Comparison of ENCODE assay signal across 1 cellular context in the genomic region with DNA sequence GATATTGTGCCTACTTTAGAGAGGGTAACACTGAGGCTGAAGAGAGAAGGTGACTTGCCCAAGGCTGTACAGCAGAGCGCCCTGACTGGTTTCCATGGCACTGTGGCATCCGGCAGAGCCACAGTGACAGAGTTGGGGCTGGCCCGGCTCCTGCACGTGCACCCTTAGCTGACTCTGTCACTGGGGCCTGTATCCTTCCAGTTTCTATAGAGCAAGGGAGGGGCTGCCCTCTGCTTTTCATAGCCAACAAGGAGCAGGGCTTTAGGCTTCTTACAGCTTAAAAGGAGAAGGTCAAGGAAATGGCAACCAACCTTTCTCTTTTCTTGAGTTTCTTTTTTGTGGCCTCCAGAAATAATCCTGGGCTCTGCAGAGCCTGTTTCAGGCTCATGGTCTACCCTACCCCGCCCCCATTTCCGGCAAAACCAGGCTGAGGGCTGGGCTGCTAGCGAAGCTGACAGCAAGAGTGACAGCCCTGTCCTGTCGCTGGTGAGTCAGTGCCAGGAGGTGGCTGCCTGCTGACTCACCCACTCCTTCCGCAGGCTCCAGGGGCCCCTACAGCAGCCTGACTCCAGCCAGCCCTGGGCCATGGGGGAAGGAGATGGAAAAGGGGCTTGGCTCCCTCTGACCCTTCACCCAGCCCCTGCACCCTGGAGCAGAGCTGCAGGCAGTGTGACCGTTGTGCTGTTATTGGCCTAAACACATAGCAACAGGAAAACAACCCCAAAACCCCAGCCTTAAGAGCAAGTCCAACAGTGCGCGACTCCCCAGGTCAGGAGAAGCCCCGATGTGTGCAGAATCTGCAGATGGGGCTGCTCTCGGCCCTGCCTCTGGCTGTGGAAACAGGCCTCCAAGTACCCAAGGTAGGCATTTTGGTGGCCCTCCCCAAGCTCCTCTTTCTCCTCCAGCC.
TF ChIP-seq lines count a peak whose summit lies in the region.

No MANE protein-coding gene starts in this region.

TF ChIP-seq in GM12878, 131 proteins besides CTCF, POLR2A, EP300 and RAD21 (continued from another document):
- TF ChIP-seq SP1 (IDR thresholded peaks at IDR 0.05; ENCODE audit: low read depth, low read length) (peak; percentile 79), HDGF (IDR thresholded peaks at IDR 0.05) (peak; percentile 92), ZNF207 (IDR thresholded peaks at IDR 0.05; ENCODE audit: borderline replicate concordance) (no peak; the same call in 1 of the 2 replicates), MEF2A (IDR thresholded peaks at IDR 0.05; ENCODE audit: insufficient read depth, low read depth, low read length) (0 out of 2 replicates have a peak, but pooled peaks have one; percentile 38), NBN (IDR thresholded peaks at IDR 0.05) (peak; percentile 90), RELB (IDR thresholded peaks at IDR 0.05; ENCODE audit: low read depth) (peak; percentile 69), ETV6 (conservative IDR thresholded peaks at IDR 0.05 in 1 of 2, IDR thresholded peaks at IDR 0.05 in 1 of 2; ENCODE audit: borderline replicate concordance in 1 of 2, low read depth in 1 of 2) (peak in 1 of 2 experiments; percentile 61; a peak in 2 of 4 replicates), PRDM15 (CRISPR knock-in tag; IDR thresholded peaks at IDR 0.05) (no peak), ZBED1 (IDR thresholded peaks at IDR 0.05; ENCODE audit: borderline replicate concordance) (peak; percentile 70; the same call in 1 of the 2 replicates), KLF5 (IDR thresholded peaks at IDR 0.05; ENCODE audit: partially characterized antibody) (no peak), TCF12 (IDR thresholded peaks at IDR 0.05; ENCODE audit: low read depth, low read length) (peak; percentile 84), SRF (IDR thresholded peaks at IDR 0.05; ENCODE audit: low read depth in 2 of 2, low read length in 2 of 2) (0 out of 4 replicates have a peak, but pooled peaks of 1 of the 2 experiments have one; percentile 16), IRF5 (IDR thresholded peaks at IDR 0.05; ENCODE audit: borderline replicate concordance) (no peak), TAF1 (IDR thresholded peaks at IDR 0.05; ENCODE audit: borderline replicate concordance, low read depth, low read length) (peak; percentile 71; the same call in 1 of the 2 replicates), CEBPB (IDR thresholded peaks at IDR 0.05; ENCODE audit: borderline replicate concordance in 1 of 2, low read depth in 2 of 2, low read length in 2 of 2) (no peak), ATF2 (IDR thresholded peaks at IDR 0.05; ENCODE audit: low read length) (no peak), GATAD2B (conservative IDR thresholded peaks at IDR 0.05; ENCODE audit: low read depth) (peak; percentile 29), ASH2L (IDR thresholded peaks at IDR 0.05; ENCODE audit: borderline replicate concordance, low read depth) (peak; percentile 94; the same call in 1 of the 2 replicates), BHLHE40 (IDR thresholded peaks at IDR 0.05; ENCODE audit: borderline replicate concordance in 1 of 2, low read depth in 2 of 2, low read length in 1 of 2) (peak; percentile 100), RAD51 (IDR thresholded peaks at IDR 0.05) (peak; percentile 78), HDAC2 (IDR thresholded peaks at IDR 0.05) (no peak)
